ENCODE assay signal across 9 cellular contexts in genomic region chr3:45988804-45989203, GRCh38. TPM values are rescaled to one million over a fixed set of nuclear protein-coding genes. Genes with fewer than 3 reads are reported as not detected.
DNase-seq lines count a peak whose midpoint lies in the region; ATAC-seq, FAIRE-seq and TF ChIP-seq lines count a peak whose summit lies in the region.
"Had no signal": no experiment of that assay in that cellular context is flagged by ENCODE, and none has a peak within 500 bp of the region (broad histone marks: within the 10 kb centered on the region; RNA-seq: fewer than 3 reads in every experiment).

No MANE protein-coding gene starts in this region.

- no peaks in the 10 kb centered on the region for H3K9me3 Mint-ChIP-seq in activated CD4-positive, alpha-beta T cell treated with anti-CD3 and anti-CD28 coated beads for 36 hours (ENCODE audit: low read depth)

- peak overlapping the region; percentile 100 for H3K27ac ChIP-seq in VCaP
- H3K27ac ChIP-seq in kidney (ENCODE audit: low read depth in 2 of 2, low read length in 2 of 2) = no peak overlapping the region

- H3K27ac Mint-ChIP-seq in activated CD4-positive, alpha-beta T cell treated with anti-CD3 and anti-CD28 coated beads for 36 hours = no peak overlapping the region

- FAIRE-seq in kidney (lab: Jason Lieb, UNC) = no peak

- CTCF ChIA-PET in activated CD4-positive, alpha-beta T cell treated with anti-CD3 and anti-CD28 coated beads for 36 hours (lab: Charles Lee) = interaction anchor here (1.3 kb wide), 1 partner anchor 24 kb away, joined by 3 read pairs; no protein-coding TSS in a partner anchor

- intact Hi-C loops in activated CD4-positive, alpha-beta T cell treated with anti-CD3 and anti-CD28 coated beads for 36 hours (cut with DNase I, micrococcal nuclease) = no loop called here
- intact Hi-C loops in kidney (cut with DNase I) = no loop called here

- H3K4me3 ChIP-seq in fibroblast of villous mesenchyme (ENCODE audit: low read depth, low read length) (no peak overlapping the region), kidney (ENCODE audit: low read length in 2 of 2) (no peak overlapping the region)

- no peak for DNase-seq in activated CD4-positive, alpha-beta T cell treated with anti-CD3 and anti-CD28 coated beads for 36 hours
- no peak for DNase-seq in activated CD4-positive, alpha-beta T cell treated with anti-CD3 and anti-CD28 coated beads for 1 hour
- peak; percentile 69 for DNase-seq in fibroblast of villous mesenchyme (ENCODE audit: low read depth)
- peak; percentile 81 for DNase-seq in stromal cell of bone marrow (ENCODE audit: low read depth)
- DNase-seq in kidney = no peak

- ATAC-seq in activated CD4-positive, alpha-beta T cell treated with anti-CD3 and anti-CD28 coated beads for 36 hours = peak; percentile 72
- no peak for ATAC-seq in HG03342 (IDR thresholded peaks at IDR 0.05; ENCODE audit: unreplicated experiment)
- ATAC-seq in GM18519 (IDR thresholded peaks at IDR 0.05; ENCODE audit: low FRiP score, unreplicated experiment) = no peak

- H3K4me1 ChIP-seq in kidney (ENCODE audit: control insufficient read depth in 1 of 2, insufficient read depth in 1 of 2, low read depth in 1 of 2, low read length in 2 of 2) = peaks cover 21 to 25% of the 10 kb centered on the region in 2 donors

- peaks cover 0 to 12% of the 10 kb centered on the region in 2 donors for H3K36me3 ChIP-seq in kidney (ENCODE audit: control insufficient read depth in 1 of 2, insufficient read depth in 2 of 2, low read length in 2 of 2)

- H3K9ac ChIP-seq in kidney (ENCODE audit: low read length in 2 of 2) = no peak overlapping the region

- H3K9me3 ChIP-seq in kidney (ENCODE audit: control insufficient read depth in 1 of 2, low read length in 2 of 2) = no peaks in the 10 kb centered on the region

- peaks cover 22% of the 10 kb centered on the region for H3K36me3 Mint-ChIP-seq in activated CD4-positive, alpha-beta T cell treated with anti-CD3 and anti-CD28 coated beads for 36 hours (ENCODE audit: low read depth)

- H3K27me3 Mint-ChIP-seq in activated CD4-positive, alpha-beta T cell treated with anti-CD3 and anti-CD28 coated beads for 36 hours = no peaks in the 10 kb centered on the region

- POLR2A ChIA-PET in activated CD4-positive, alpha-beta T cell treated with anti-CD3 and anti-CD28 coated beads for 36 hours (lab: Charles Lee) = no interaction called here

- TF ChIP-seq CTCF in VCaP (conservative IDR thresholded peaks at IDR 0.05) = no peak
- TF ChIP-seq CTCF in fibroblast of villous mesenchyme (IDR thresholded peaks at IDR 0.05; ENCODE audit: insufficient read depth, low read depth, low read length) = no peak
- no peak for TF ChIP-seq CTCF in kidney (IDR thresholded peaks at IDR 0.05; ENCODE audit: borderline replicate concordance, extremely low read depth, insufficient read depth)

- no peak overlapping the region for H3K4me3 Mint-ChIP-seq in activated CD4-positive, alpha-beta T cell treated with anti-CD3 and anti-CD28 coated beads for 36 hours

- peaks cover 56% of the 10 kb centered on the region for H3K4me1 Mint-ChIP-seq in activated CD4-positive, alpha-beta T cell treated with anti-CD3 and anti-CD28 coated beads for 36 hours

RNA-seq across cellular contexts. Expression of gene FYCO1, which starts 6.8 kb away (rescaled TPM):
- total RNA-seq in activated CD4-positive, alpha-beta T cell treated with anti-CD3 and anti-CD28 coated beads for 36 hours = 10 to 100 TPM in 1 of 2 experiments, 1 to 10 TPM in 1; 8.2 to 10.6 TPM
- total RNA-seq in fibroblast of villous mesenchyme = 20.6 and 23.7 TPM in 2 replicates
- 39.1 TPM for total RNA-seq in kidney
- polyA plus RNA-seq in kidney (ENCODE audit: insufficient read depth, low read depth, low replicate concordance) = 11.1 TPM

RNA-seq across cellular contexts. Expression of gene XCR1, which starts 38.5 kb away (rescaled TPM):
- not detected for total RNA-seq in activated CD4-positive, alpha-beta T cell treated with anti-CD3 and anti-CD28 coated beads for 36 hours
- total RNA-seq in fibroblast of villous mesenchyme = not detected in 2 replicates
- 1.4 TPM for total RNA-seq in kidney
- polyA plus RNA-seq in kidney (ENCODE audit: insufficient read depth, low read depth, low replicate concordance) = not detected
- total RNA-seq: SK-MEL-5 had no signal

RNA-seq across cellular contexts. Expression of gene CXCR6, which starts 45.5 kb away (rescaled TPM):
- under 1 TPM; 0.42 to 0.85 TPM for total RNA-seq in activated CD4-positive, alpha-beta T cell treated with anti-CD3 and anti-CD28 coated beads for 36 hours
- total RNA-seq in fibroblast of villous mesenchyme (under 0.01 TPM in 2 replicates), kidney (2.7 TPM)
- 0.39 TPM for polyA plus RNA-seq in kidney (ENCODE audit: insufficient read depth, low read depth, low replicate concordance)
- total RNA-seq: SK-MEL-5 had no signal

Comparison
In these comparisons a context has a peak if more than half of its experiments do, and no peak if none do; other contexts are left out.
1. DNase-seq: peak in fibroblast of villous mesenchyme (single experiment) and stromal cell of bone marrow (single experiment); none in activated CD4-positive, alpha-beta T cell treated with anti-CD3 and anti-CD28 coated beads for 36 hours (single experiment), activated CD4-positive, alpha-beta T cell treated with anti-CD3 and anti-CD28 coated beads for 1 hour (single experiment) and kidney (single experiment).